In the genomic region with DNA sequence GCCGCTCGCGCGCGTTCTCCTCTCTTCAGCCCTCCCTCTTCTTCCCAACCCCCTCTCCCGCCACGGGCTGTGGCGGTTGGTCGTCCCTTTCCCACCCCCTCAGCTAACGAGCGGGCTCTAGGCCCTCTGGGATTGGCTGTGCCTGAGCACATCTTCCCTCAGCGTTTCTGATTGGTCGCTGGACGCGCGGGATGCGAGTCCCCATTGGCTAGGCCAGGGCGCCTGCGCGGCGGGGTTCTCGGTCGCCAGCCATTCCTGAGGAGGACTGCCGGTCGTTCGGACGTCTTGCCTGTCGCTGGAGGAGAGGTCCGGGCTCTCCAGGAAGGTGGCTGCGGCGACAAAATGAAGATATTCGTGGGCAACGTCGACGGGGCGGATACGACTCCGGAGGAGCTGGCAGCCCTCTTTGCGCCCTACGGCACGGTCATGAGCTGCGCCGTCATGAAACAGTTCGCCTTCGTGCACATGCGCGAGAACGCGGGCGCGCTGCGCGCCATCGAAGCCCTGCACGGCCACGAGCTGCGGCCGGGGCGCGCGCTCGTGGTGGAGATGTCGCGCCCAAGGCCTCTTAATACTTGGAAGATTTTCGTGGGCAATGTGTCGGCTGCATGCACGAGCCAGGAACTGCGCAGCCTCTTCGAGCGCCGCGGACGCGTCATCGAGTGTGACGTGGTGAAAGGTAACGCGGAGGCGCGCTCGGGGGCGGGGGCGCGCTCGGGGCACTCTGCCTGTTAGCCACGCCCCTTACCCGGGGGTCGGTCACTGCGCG, we compare ENCODE assay signal across 8 cellular contexts. TPM values are rescaled to one million over a fixed set of nuclear protein-coding genes. Genes with fewer than 3 reads are reported as not detected.
A peak's percentile ranks its signal among the peaks of the same experiment; 100 is the strongest.
DNase-seq lines count a peak whose midpoint lies in the region; ATAC-seq and TF ChIP-seq lines count a peak whose summit lies in the region.

A gene with protein sequence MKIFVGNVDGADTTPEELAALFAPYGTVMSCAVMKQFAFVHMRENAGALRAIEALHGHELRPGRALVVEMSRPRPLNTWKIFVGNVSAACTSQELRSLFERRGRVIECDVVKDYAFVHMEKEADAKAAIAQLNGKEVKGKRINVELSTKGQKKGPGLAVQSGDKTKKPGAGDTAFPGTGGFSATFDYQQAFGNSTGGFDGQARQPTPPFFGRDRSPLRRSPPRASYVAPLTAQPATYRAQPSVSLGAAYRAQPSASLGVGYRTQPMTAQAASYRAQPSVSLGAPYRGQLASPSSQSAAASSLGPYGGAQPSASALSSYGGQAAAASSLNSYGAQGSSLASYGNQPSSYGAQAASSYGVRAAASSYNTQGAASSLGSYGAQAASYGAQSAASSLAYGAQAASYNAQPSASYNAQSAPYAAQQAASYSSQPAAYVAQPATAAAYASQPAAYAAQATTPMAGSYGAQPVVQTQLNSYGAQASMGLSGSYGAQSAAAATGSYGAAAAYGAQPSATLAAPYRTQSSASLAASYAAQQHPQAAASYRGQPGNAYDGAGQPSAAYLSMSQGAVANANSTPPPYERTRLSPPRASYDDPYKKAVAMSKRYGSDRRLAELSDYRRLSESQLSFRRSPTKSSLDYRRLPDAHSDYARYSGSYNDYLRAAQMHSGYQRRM (plus strand): TSS at position 252 of the 769 bp plus-strand sequence. CDS start 91 bp downstream, at position 343.

- no peaks in the 10 kb centered on the region for H3K9me3 ChIP-seq in CD8-positive, alpha-beta T cell (ENCODE audit: low read length)
- H3K9me3 ChIP-seq in lung (ENCODE audit: control insufficient read depth in 2 of 2, insufficient read depth in 1 of 2, low read length in 1 of 2), result no peaks in the 10 kb centered on the region

- H3K4me3 Mint-ChIP-seq in CD8-positive, alpha-beta T cell, result peak within 1 kb of the TSS; percentile 98

- peaks cover 43% of the 10 kb centered on the region for H3K4me1 ChIP-seq in CD8-positive, alpha-beta T cell (ENCODE audit: insufficient read depth, low read length)
- peaks cover 0 to 13% of the 10 kb centered on the region in 2 donors for H3K4me1 ChIP-seq in lung (ENCODE audit: control insufficient read depth in 2 of 2, insufficient read depth in 2 of 2, low read length in 2 of 2)

- H3K36me3 ChIP-seq in CD8-positive, alpha-beta T cell (ENCODE audit: insufficient read depth, low read length), result no peaks in the 10 kb centered on the region
- peaks cover 0 to 5% of the 10 kb centered on the region in 2 donors for H3K36me3 ChIP-seq in lung (ENCODE audit: control insufficient read depth in 2 of 2, insufficient read depth in 2 of 2, low read length in 2 of 2)

- CTCF ChIA-PET in CD8-positive, alpha-beta T cell (lab: Charles Lee), result interaction anchor here (0.9 to 4.7 kb wide), 5 partner anchors 10 to 62 kb away, joined by 3 to 27 read pairs (median 7); a partner anchor contains a TSS

- H3K4me3 ChIP-seq in CD8-positive, alpha-beta T cell (ENCODE audit: low read depth, low read length), result peak within 1 kb of the TSS; percentile 93
- peak within 1 kb of the TSS; percentile 86 for H3K4me3 ChIP-seq in lung

- no peaks in the 10 kb centered on the region for H3K9me3 Mint-ChIP-seq in CD8-positive, alpha-beta T cell

- H3K27me3 ChIP-seq in CD8-positive, alpha-beta T cell (ENCODE audit: insufficient read depth, low read length), result no peaks in the 10 kb centered on the region
- no peaks in the 10 kb centered on the region for H3K27me3 ChIP-seq in lung (ENCODE audit: control insufficient read depth, insufficient read depth)

- 0% methylated on average over 88 to 90 of the region's 90 CpGs for WGBS in lung, 2 donors

- H3K36me3 Mint-ChIP-seq in CD8-positive, alpha-beta T cell, result peaks cover 43% of the 10 kb centered on the region

- peaks cover 38% of the 10 kb centered on the region for H3K4me1 Mint-ChIP-seq in CD8-positive, alpha-beta T cell (ENCODE audit: low read depth)

- no peaks in the 10 kb centered on the region for H3K27me3 Mint-ChIP-seq in CD8-positive, alpha-beta T cell (ENCODE audit: low read depth)

- POLR2A ChIA-PET in CD8-positive, alpha-beta T cell (lab: Charles Lee), result interaction anchor here (0.6 to 4.6 kb wide), 27 partner anchors 8 to 341 kb away, joined by 3 to 127 read pairs (median 5); a partner anchor contains a TSS

- intact Hi-C loops in CD8-positive, alpha-beta T cell (cut with DNase I, micrococcal nuclease), result loop anchor here (1.0 to 10.0 kb wide), 12 partner anchors 22 to 1352 kb away; a partner anchor contains a TSS

- ATAC-seq in CD8-positive, alpha-beta T cell, result peak; percentile 82
- peak; percentile 87 for ATAC-seq in GM19467 (IDR thresholded peaks at IDR 0.05; ENCODE audit: unreplicated experiment)
- ATAC-seq in lung (ENCODE audit: insufficient read depth, low FRiP score), result peak; percentile 95

- H3K27ac ChIP-seq in CD8-positive, alpha-beta T cell (ENCODE audit: low read depth, low read length), result peak within 1 kb of the TSS; percentile 99
- H3K27ac ChIP-seq in lung (ENCODE audit: low read depth in 1 of 2, low read length in 1 of 2), result peak within 1 kb of the TSS; percentile 97 to 98

- H3K27ac Mint-ChIP-seq in CD8-positive, alpha-beta T cell, result peak within 1 kb of the TSS; percentile 97

- peak; percentile 96 to 100 (median 98) for DNase-seq in CD8-positive, alpha-beta T cell
- DNase-seq in HS-27A (ENCODE audit: low read depth) (peak; percentile 99), NK-92 (lab: John Stamatoyannopoulos, UW; ENCODE audit: unreplicated experiment) (peak; percentile 90), lung (ENCODE audit: low spot score) (peak; percentile 99)
- DNase-seq in activated CD8-positive, alpha-beta memory T cell treated with anti-CD3 and anti-CD28 coated beads for 1 hour (ENCODE audit: extremely low read depth in 1 of 2, low read depth in 1 of 2), result peak; percentile 94
- DNase-seq in effector CD4-positive, alpha-beta T cell, result peak; percentile 99
- DNase-seq in stimulated activated CD4-positive, alpha-beta T cell treated with anti-CD3 and anti-CD28 coated beads, TNF-alpha, amount 100 ng/mL, for 4 hours (ENCODE audit: low read depth in 3 of 3), result peak; percentile 92 to 98 (median 95)

- TF ChIP-seq CTCF in CD8-positive, alpha-beta T cell (IDR thresholded peaks at IDR 0.05), result no peak
- TF ChIP-seq CTCF in lung (IDR thresholded peaks at IDR 0.05; ENCODE audit: control extremely low read depth, extremely low read depth), result no peak

RNA-seq across cellular contexts. Expression of the gene that starts here (rescaled TPM):
- total RNA-seq in CD8-positive, alpha-beta T cell, result 100 to 1,000 TPM; 198 to 213 TPM
- total RNA-seq in lung, result 10 to 100 TPM; 67.8 to 96.3 TPM
- 10 to 100 TPM; 34.1 to 38.0 TPM for polyA plus RNA-seq in lung

Comparison
In these comparisons a context has a peak if more than half of its experiments do, and no peak if none do; other contexts are left out.
1. Peak in every context shown above with its lines: DNase-seq, ATAC-seq, H3K4me3 ChIP-seq and H3K27ac ChIP-seq.